10 cellular contexts compared by ENCODE assay signal in the genomic region with DNA sequence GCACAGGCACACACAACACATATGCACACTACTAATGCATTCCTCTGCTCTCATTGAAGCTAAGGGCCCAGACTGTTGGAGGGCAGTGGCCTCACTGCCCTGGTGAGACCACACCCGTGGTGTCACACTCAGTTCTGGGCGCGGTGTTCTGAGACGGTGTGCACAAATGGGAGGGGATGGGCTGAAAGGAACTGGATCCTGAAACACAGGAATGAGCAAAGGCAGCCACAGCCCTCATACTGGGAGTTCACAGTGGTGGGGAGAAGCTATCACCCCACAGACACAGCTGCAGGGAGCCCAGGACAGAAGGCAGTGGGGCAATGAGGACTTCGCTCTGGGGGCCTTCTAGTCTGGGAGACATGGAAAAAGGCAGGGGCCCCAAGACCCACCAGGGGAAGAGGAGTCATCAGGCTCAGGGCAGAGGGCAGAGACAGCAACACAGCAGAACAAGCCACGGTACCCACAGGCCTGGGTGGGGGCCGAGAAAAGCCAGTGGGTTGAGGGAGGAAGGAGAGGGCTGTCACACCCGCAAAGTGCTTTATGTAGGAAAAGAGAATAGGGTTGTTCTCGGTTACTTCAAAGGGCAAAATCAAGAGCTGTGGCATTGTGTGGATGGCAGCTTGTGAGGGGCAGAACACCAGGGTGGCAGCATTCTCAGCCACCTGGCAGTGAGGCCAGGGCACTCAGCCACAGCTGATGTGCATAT.
DNase-seq lines count a peak whose midpoint lies in the region; ATAC-seq and TF ChIP-seq lines count a peak whose summit lies in the region.
"Had no signal": no experiment of that assay in that cellular context is flagged by ENCODE, and none has a peak within 500 bp of the region (broad histone marks: within the 10 kb centered on the region; RNA-seq: fewer than 3 reads in every experiment).

No MANE protein-coding gene starts in this region.

- H3K36me3 ChIP-seq in GM23248 (ENCODE audit: low read depth), result no peaks in the 10 kb centered on the region
- peaks cover 8% of the 10 kb centered on the region; the same call in 1 of the 2 replicates for H3K36me3 ChIP-seq in BE2C

- H3K27me3 ChIP-seq in GM23248 (replicated peaks; ENCODE audit: insufficient read depth) (no peaks in the 10 kb centered on the region), BE2C (no peaks in the 10 kb centered on the region)
- H3K27me3 ChIP-seq: SJSA1 had no signal

- WGBS in GM23248 (ENCODE audit: low coverage in 1 of 2, low lambda C conversion rate in 2 of 2, missing lambda C conversion rate in 2 of 2), 2 experiments, result 94 to 95% methylated on average over 9 of the region's 9 CpGs

- H3K9ac ChIP-seq in GM23248, result no peak overlapping the region

- H3K27me3 Mint-ChIP-seq in central memory CD8-positive, alpha-beta T cell, result no peaks in the 10 kb centered on the region
- H3K27me3 Mint-ChIP-seq in osteocyte (ENCODE audit: unreplicated experiment), result no peaks in the 10 kb centered on the region

- H3F3A ChIP-seq in GM23248 (ENCODE audit: insufficient read depth), result no peaks in the 10 kb centered on the region

- no peaks in the 10 kb centered on the region for H3K9me2 ChIP-seq in GM23248 (ENCODE audit: insufficient read depth)

- H3K4me3 Mint-ChIP-seq in central memory CD8-positive, alpha-beta T cell, result peak overlapping the region; percentile 72
- no peak overlapping the region for H3K4me3 Mint-ChIP-seq in osteocyte (ENCODE audit: unreplicated experiment)

- H3K36me3 Mint-ChIP-seq in central memory CD8-positive, alpha-beta T cell (ENCODE audit: insufficient read depth), result peaks cover 44% of the 10 kb centered on the region
- peaks cover 16% of the 10 kb centered on the region for H3K36me3 Mint-ChIP-seq in osteocyte (ENCODE audit: unreplicated experiment)

- H3K27ac Mint-ChIP-seq in central memory CD8-positive, alpha-beta T cell (ENCODE audit: low read depth), result peak overlapping the region; percentile 97
- no peak overlapping the region for H3K27ac Mint-ChIP-seq in osteocyte (ENCODE audit: unreplicated experiment)

- TF ChIP-seq CTCF in osteocyte (IDR thresholded peaks at IDR 0.05) (no peak), BE2C (IDR thresholded peaks at IDR 0.05; ENCODE audit: low read depth, low read length) (no peak)

- H3K4me2 ChIP-seq in GM23248 (ENCODE audit: unreplicated experiment), result no peak overlapping the region

- H3K9me3 ChIP-seq in GM23248 (ENCODE audit: low read depth) (no peaks in the 10 kb centered on the region), BE2C (no peaks in the 10 kb centered on the region)

- H3K9me3 Mint-ChIP-seq in central memory CD8-positive, alpha-beta T cell, result no peaks in the 10 kb centered on the region
- no peaks in the 10 kb centered on the region for H3K9me3 Mint-ChIP-seq in osteocyte (ENCODE audit: unreplicated experiment)

- H2AFZ ChIP-seq in GM23248, result no peak overlapping the region

- H3K27ac ChIP-seq in GM23248, result no peak overlapping the region
- H3K27ac ChIP-seq: SJSA1 had no signal

- in situ Hi-C loops in GM23248 (cut with MboI), result no loop called here

- no peaks in the 10 kb centered on the region for H3K79me2 ChIP-seq in GM23248 (ENCODE audit: insufficient read depth)

- DNase-seq in GM23248, result peak; percentile 9
- peak; percentile 50 for DNase-seq in activated CD4-positive, alpha-beta T cell treated with anti-CD3 and anti-CD28 coated beads, Interleukin-2, amount 50 U/mL, for 1 hour
- peak; percentile 40 to 50 for DNase-seq in central memory CD8-positive, alpha-beta T cell (ENCODE audit: low spot score in 2 of 2)
- DNase-seq in osteocyte (ENCODE audit: extremely low spot score, unreplicated experiment), result peak; percentile 70
- no peak for DNase-seq in BE2C
- DNase-seq in HuH-7.5 (ENCODE audit: low spot score), result no peak
- no peak for DNase-seq in GM19238 (ENCODE audit: insufficient read length, low spot score)
- DNase-seq: NCI-H2081 had no signal

- ATAC-seq in central memory CD8-positive, alpha-beta T cell (replicated peaks; ENCODE audit: extremely low read depth, poor library complexity, severe bottlenecking), result peak; percentile 51
- ATAC-seq in HG03342 (IDR thresholded peaks at IDR 0.05; ENCODE audit: unreplicated experiment), result no peak

- H3K4me1 Mint-ChIP-seq in central memory CD8-positive, alpha-beta T cell, result peaks cover 58% of the 10 kb centered on the region
- peaks cover 10% of the 10 kb centered on the region for H3K4me1 Mint-ChIP-seq in osteocyte (ENCODE audit: unreplicated experiment)

- no peak overlapping the region for H3K4me3 ChIP-seq in GM23248
- no peak overlapping the region for H3K4me3 ChIP-seq in BE2C (ENCODE audit: low read depth, low read length)
- H3K4me3 ChIP-seq: SJSA1 had no signal

- no peaks in the 10 kb centered on the region for H4K20me1 ChIP-seq in GM23248 (ENCODE audit: insufficient read depth)

- H3K4me1 ChIP-seq in GM23248 (ENCODE audit: insufficient read depth), result no peaks in the 10 kb centered on the region
- no peaks in the 10 kb centered on the region for H3K4me1 ChIP-seq in BE2C
- H3K4me1 ChIP-seq: SJSA1 had no signal

Comparison
In these comparisons a context has a peak if more than half of its experiments do, and no peak if none do; other contexts are left out.
1. DNase-seq: peak in GM23248 (single experiment), activated CD4-positive, alpha-beta T cell treated with anti-CD3 and anti-CD28 coated beads, Interleukin-2, amount 50 U/mL, for 1 hour (single experiment), central memory CD8-positive, alpha-beta T cell (2 of 2) and osteocyte (single experiment); none in BE2C (single experiment), HuH-7.5 (single experiment) and GM19238 (single experiment).